13 cellular contexts compared by ENCODE assay signal in genomic region chr14:99026471-99026870, GRCh38.
DNase-seq lines count a peak whose midpoint lies in the region; ATAC-seq and TF ChIP-seq lines count a peak whose summit lies in the region.
"Had no signal": no experiment of that assay in that cellular context is flagged by ENCODE, and none has a peak within 500 bp of the region (broad histone marks: within the 10 kb centered on the region; RNA-seq: fewer than 3 reads in every experiment).

No MANE protein-coding gene starts in this region.

- intact Hi-C loops in mammary epithelial cell (cut with micrococcal nuclease) (no loop called here), breast epithelium (cut with DNase I; ENCODE audit: low total_unique reads) (no loop called here), left lung (cut with DNase I) (no loop called here)
- intact Hi-C loops in activated T-helper 1 cell treated with anti-CD3 and anti-CD28 coated beads, Interleukin-12 subunit alpha, Interleukin-12 subunit beta, Interleukin-2, Interleukin-4 antibody, amounts not matched to agents 30 ng/mL and 10 ng/mL and 1 ng/mL, durations not matched to agents 14 hours and 24 hours and 36 hours (cut with micrococcal nuclease) = no loop called here

- no TSS peak for BruUV-seq in mammary epithelial cell (replicated peaks; lab: Mats Ljungman, UMichigan)

- in situ Hi-C loops in mammary epithelial cell (cut with MboI; ENCODE audit: low sequenced_read_pairs in 2 of 2) = no loop called here

- H3K9ac ChIP-seq in mammary epithelial cell (ENCODE audit: insufficient read depth, low read length) = no peak overlapping the region
- H3K9ac ChIP-seq in Loucy (ENCODE audit: low read depth, low read length, poor library complexity, severe bottlenecking) = no peak overlapping the region

- H3K27ac ChIP-seq in mammary epithelial cell (ENCODE audit: insufficient read depth, low read depth, low read length) (no peak overlapping the region), breast epithelium (no peak overlapping the region), caudate nucleus (ENCODE audit: low read depth, low read length) (no peak overlapping the region), left lung (no peak overlapping the region)

- dilution Hi-C loops in mammary epithelial cell (cut with HindIII; ENCODE audit: low sequenced_read_pairs) = no loop called here

- TF ChIP-seq CTCF in mammary epithelial cell (conservative IDR thresholded peaks at IDR 0.05 in 1 of 2, IDR thresholded peaks at IDR 0.05 in 1 of 2; ENCODE audit: extremely low read depth in 1 of 2, insufficient read depth in 1 of 2, low read depth in 1 of 2, low read length in 2 of 2) (no peak), breast epithelium (IDR thresholded peaks at IDR 0.05) (no peak), Loucy (conservative IDR thresholded peaks at IDR 0.05; ENCODE audit: low read length) (no peak), left lung (IDR thresholded peaks at IDR 0.05) (no peak)

- CTCF ChIA-PET in mammary epithelial cell (lab: Charles Lee; ENCODE audit: low non-redundant PET) = no interaction called here

- H3K4me1 ChIP-seq in mammary epithelial cell (ENCODE audit: insufficient read depth, low read length) (peaks cover 9% of the 10 kb centered on the region), breast epithelium (no peaks in the 10 kb centered on the region), Loucy (ENCODE audit: insufficient read depth, low read length, poor library complexity, severe bottlenecking) (no peaks in the 10 kb centered on the region), left lung (no peaks in the 10 kb centered on the region)

- no peaks in the 10 kb centered on the region for H3K79me2 ChIP-seq in mammary epithelial cell (ENCODE audit: insufficient read depth, low read length)
- no peaks in the 10 kb centered on the region for H3K79me2 ChIP-seq in Loucy (ENCODE audit: insufficient read depth, low read length)

- H3K4me3 ChIP-seq in mammary epithelial cell (replicated peaks in 1 of 3; ENCODE audit: insufficient read depth in 1 of 3, low read depth in 2 of 3, low read length in 3 of 3) (no peak overlapping the region), breast epithelium (no peak overlapping the region), Loucy (ENCODE audit: low read length, poor library complexity, severe bottlenecking) (no peak overlapping the region), left lung (no peak overlapping the region)

- H3K9me3 ChIP-seq in mammary epithelial cell (replicated peaks; ENCODE audit: insufficient read depth, low read length) = no peaks in the 10 kb centered on the region
- no peaks in the 10 kb centered on the region for H3K9me3 ChIP-seq in breast epithelium
- peaks cover 8% of the 10 kb centered on the region; the same call in 1 of the 2 replicates for H3K9me3 ChIP-seq in Loucy (ENCODE audit: insufficient read depth, low read depth, low read length)
- no peaks in the 10 kb centered on the region for H3K9me3 ChIP-seq in left lung

- H3K27me3 ChIP-seq in mammary epithelial cell (ENCODE audit: insufficient read depth, low read length) (no peaks in the 10 kb centered on the region), breast epithelium (no peaks in the 10 kb centered on the region), Loucy (ENCODE audit: insufficient read depth, low read length, poor library complexity, severe bottlenecking) (peaks cover 89% of the 10 kb centered on the region), left lung (no peaks in the 10 kb centered on the region)

- H3K4me2 ChIP-seq in mammary epithelial cell (ENCODE audit: insufficient read depth, low read depth, low read length) = no peak overlapping the region
- H3K4me2 ChIP-seq in Loucy (ENCODE audit: low read depth, low read length, poor library complexity, severe bottlenecking) = no peak overlapping the region

- H3K36me3 ChIP-seq in mammary epithelial cell (ENCODE audit: insufficient read depth, low read length) = no peaks in the 10 kb centered on the region
- H3K36me3 ChIP-seq in breast epithelium = no peaks in the 10 kb centered on the region
- no peaks in the 10 kb centered on the region for H3K36me3 ChIP-seq in Loucy (ENCODE audit: insufficient read depth, low read length)
- no peaks in the 10 kb centered on the region for H3K36me3 ChIP-seq in left lung

- 64% methylated on average over 2 of the region's 2 CpGs for WGBS in mammary epithelial cell (ENCODE audit: low coverage, missing lambda C conversion rate)

- H4K20me1 ChIP-seq in mammary epithelial cell (ENCODE audit: insufficient read depth, low read length) (no peaks in the 10 kb centered on the region), Loucy (ENCODE audit: insufficient read depth, low read length, poor library complexity, severe bottlenecking) (no peaks in the 10 kb centered on the region)

- peaks cover 26% of the 10 kb centered on the region for H3K9me3 Mint-ChIP-seq in activated T-helper 1 cell treated with anti-CD3 and anti-CD28 coated beads, Interleukin-12 subunit alpha, Interleukin-12 subunit beta, Interleukin-2, Interleukin-4 antibody, amounts not matched to agents 30 ng/mL and 10 ng/mL and 1 ng/mL, durations not matched to agents 14 hours and 24 hours and 36 hours
- H3K9me3 Mint-ChIP-seq in stimulated activated effector memory CD8-positive, alpha-beta T cell treated with anti-CD3 and anti-CD28 coated beads, Interleukin-12 subunit alpha, Interleukin-12 subunit beta, amount 100 ng/mL, for 72 hours = no peaks in the 10 kb centered on the region
- H3K9me3 Mint-ChIP-seq: HFFc6 had no signal

- peaks cover 16% of the 10 kb centered on the region for H3K4me1 Mint-ChIP-seq in activated T-helper 1 cell treated with anti-CD3 and anti-CD28 coated beads, Interleukin-12 subunit alpha, Interleukin-12 subunit beta, Interleukin-2, Interleukin-4 antibody, amounts not matched to agents 30 ng/mL and 10 ng/mL and 1 ng/mL, durations not matched to agents 14 hours and 24 hours and 36 hours (ENCODE audit: low read depth)
- peaks cover 24% of the 10 kb centered on the region for H3K4me1 Mint-ChIP-seq in stimulated activated effector memory CD8-positive, alpha-beta T cell treated with anti-CD3 and anti-CD28 coated beads, Interleukin-12 subunit alpha, Interleukin-12 subunit beta, amount 100 ng/mL, for 72 hours

- no peak for TF ChIP-seq POLR2A in breast epithelium (IDR thresholded peaks at IDR 0.05)

- H3K4me3 Mint-ChIP-seq in activated T-helper 1 cell treated with anti-CD3 and anti-CD28 coated beads, Interleukin-12 subunit alpha, Interleukin-12 subunit beta, Interleukin-2, Interleukin-4 antibody, amounts not matched to agents 30 ng/mL and 10 ng/mL and 1 ng/mL, durations not matched to agents 14 hours and 24 hours and 36 hours = no peak overlapping the region
- no peak overlapping the region for H3K4me3 Mint-ChIP-seq in stimulated activated effector memory CD8-positive, alpha-beta T cell treated with anti-CD3 and anti-CD28 coated beads, Interleukin-12 subunit alpha, Interleukin-12 subunit beta, amount 100 ng/mL, for 72 hours
- H3K4me3 Mint-ChIP-seq: CD4-positive, alpha-beta T cell; HFFc6; naive thymus-derived CD8-positive, alpha-beta T cell had no signal

- ATAC-seq in stimulated activated effector memory CD8-positive, alpha-beta T cell treated with anti-CD3 and anti-CD28 coated beads, Interleukin-12 subunit alpha, Interleukin-12 subunit beta, amount 100 ng/mL, for 72 hours = peak; percentile 44
- ATAC-seq in left lung = no peak

- peak; percentile 11 for DNase-seq in mammary epithelial cell
- no peak for DNase-seq in breast epithelium (ENCODE audit: low spot score in 2 of 2)
- DNase-seq in activated T-helper 1 cell treated with anti-CD3 and anti-CD28 coated beads, Interleukin-12 subunit alpha, Interleukin-12 subunit beta, Interleukin-2, Interleukin-4 antibody, amounts not matched to agents 30 ng/mL and 10 ng/mL and 1 ng/mL, durations not matched to agents 14 hours and 24 hours and 36 hours (ENCODE audit: low spot score) = no peak
- no peak for DNase-seq in stimulated activated effector memory CD8-positive, alpha-beta T cell treated with anti-CD3 and anti-CD28 coated beads, Interleukin-12 subunit alpha, Interleukin-12 subunit beta, amount 100 ng/mL, for 72 hours (ENCODE audit: low spot score in 2 of 2)
- no peak for DNase-seq in Ammon's horn (ENCODE audit: low spot score)
- no peak for DNase-seq in caudate nucleus (lab: John Stamatoyannopoulos, UW)
- no peak for DNase-seq in left lung
- DNase-seq: HFFc6, NCI-H1105 treated with DMSO at 0.1 percent for 48 hours, NCI-H69 had no signal

- peak overlapping the region; percentile 61 for H2AFZ ChIP-seq in mammary epithelial cell (ENCODE audit: low read depth, low read length)
- peak overlapping the region; percentile 90 for H2AFZ ChIP-seq in Loucy (ENCODE audit: low read length)

- H3K36me3 Mint-ChIP-seq in activated T-helper 1 cell treated with anti-CD3 and anti-CD28 coated beads, Interleukin-12 subunit alpha, Interleukin-12 subunit beta, Interleukin-2, Interleukin-4 antibody, amounts not matched to agents 30 ng/mL and 10 ng/mL and 1 ng/mL, durations not matched to agents 14 hours and 24 hours and 36 hours (ENCODE audit: low read depth) = peaks cover 8% of the 10 kb centered on the region
- no peaks in the 10 kb centered on the region for H3K36me3 Mint-ChIP-seq in stimulated activated effector memory CD8-positive, alpha-beta T cell treated with anti-CD3 and anti-CD28 coated beads, Interleukin-12 subunit alpha, Interleukin-12 subunit beta, amount 100 ng/mL, for 72 hours

- peak overlapping the region; percentile 8 for H3K27ac Mint-ChIP-seq in activated T-helper 1 cell treated with anti-CD3 and anti-CD28 coated beads, Interleukin-12 subunit alpha, Interleukin-12 subunit beta, Interleukin-2, Interleukin-4 antibody, amounts not matched to agents 30 ng/mL and 10 ng/mL and 1 ng/mL, durations not matched to agents 14 hours and 24 hours and 36 hours
- H3K27ac Mint-ChIP-seq in stimulated activated effector memory CD8-positive, alpha-beta T cell treated with anti-CD3 and anti-CD28 coated beads, Interleukin-12 subunit alpha, Interleukin-12 subunit beta, amount 100 ng/mL, for 72 hours = peak overlapping the region; percentile 18
- H3K27ac Mint-ChIP-seq: CD4-positive, alpha-beta T cell; HFFc6 had no signal

- H3K27me3 Mint-ChIP-seq in activated T-helper 1 cell treated with anti-CD3 and anti-CD28 coated beads, Interleukin-12 subunit alpha, Interleukin-12 subunit beta, Interleukin-2, Interleukin-4 antibody, amounts not matched to agents 30 ng/mL and 10 ng/mL and 1 ng/mL, durations not matched to agents 14 hours and 24 hours and 36 hours (ENCODE audit: insufficient read depth) = peaks cover 3% of the 10 kb centered on the region
- H3K27me3 Mint-ChIP-seq: CD4-positive, alpha-beta T cell; naive thymus-derived CD8-positive, alpha-beta T cell had no signal

- no peaks in the 10 kb centered on the region for H3F3A ChIP-seq in Loucy (ENCODE audit: low read depth)

- no peaks in the 10 kb centered on the region for H3K9me2 ChIP-seq in Loucy (replicated peaks; ENCODE audit: low read depth, low read length)
